Comparison of ENCODE assay signal across 1 cellular context in the genomic region with DNA sequence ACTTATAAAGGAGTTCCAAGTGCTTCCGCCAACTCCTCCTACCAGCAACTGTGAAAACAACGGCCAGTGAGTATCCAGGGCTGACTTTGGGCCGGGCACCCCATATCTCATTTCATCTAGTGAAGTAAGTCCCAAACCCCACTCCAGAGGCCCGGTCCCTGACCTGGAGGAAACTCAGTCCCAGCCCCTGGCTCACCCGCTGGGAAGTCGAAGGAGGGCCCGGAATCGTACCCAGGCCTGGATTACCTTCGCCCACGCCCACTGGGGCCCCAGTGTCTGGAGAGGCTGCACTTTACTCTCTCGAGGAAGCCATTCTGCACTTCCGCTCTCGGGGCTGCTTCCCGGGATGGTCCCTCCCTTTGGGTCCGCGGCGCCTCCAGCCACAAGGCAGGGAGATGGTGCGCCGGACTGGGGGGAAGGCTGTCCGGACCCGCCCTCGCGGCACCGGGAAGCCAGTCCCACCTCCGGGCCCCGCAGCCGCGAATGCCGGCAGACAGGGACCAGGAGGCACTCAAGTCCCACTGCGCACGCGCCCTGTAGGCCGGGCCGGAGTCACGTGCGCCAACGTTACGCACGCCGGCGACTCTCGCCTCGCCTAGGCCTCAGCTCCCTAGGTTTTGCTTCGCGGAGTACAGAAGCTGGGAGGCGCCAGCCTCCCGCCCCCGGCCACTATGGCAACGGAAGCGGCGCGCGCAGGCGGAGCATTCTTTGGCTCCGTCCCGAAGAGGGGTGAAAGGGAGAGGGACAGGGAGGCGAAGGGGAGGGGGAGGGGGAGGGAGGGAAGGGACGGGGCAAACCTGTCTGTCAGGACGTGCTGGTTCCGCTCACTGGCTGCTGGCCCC.
A peak's percentile ranks its signal among the peaks of the same experiment; 100 is the strongest.
TF ChIP-seq lines count a peak whose summit lies in the region.

A gene with protein sequence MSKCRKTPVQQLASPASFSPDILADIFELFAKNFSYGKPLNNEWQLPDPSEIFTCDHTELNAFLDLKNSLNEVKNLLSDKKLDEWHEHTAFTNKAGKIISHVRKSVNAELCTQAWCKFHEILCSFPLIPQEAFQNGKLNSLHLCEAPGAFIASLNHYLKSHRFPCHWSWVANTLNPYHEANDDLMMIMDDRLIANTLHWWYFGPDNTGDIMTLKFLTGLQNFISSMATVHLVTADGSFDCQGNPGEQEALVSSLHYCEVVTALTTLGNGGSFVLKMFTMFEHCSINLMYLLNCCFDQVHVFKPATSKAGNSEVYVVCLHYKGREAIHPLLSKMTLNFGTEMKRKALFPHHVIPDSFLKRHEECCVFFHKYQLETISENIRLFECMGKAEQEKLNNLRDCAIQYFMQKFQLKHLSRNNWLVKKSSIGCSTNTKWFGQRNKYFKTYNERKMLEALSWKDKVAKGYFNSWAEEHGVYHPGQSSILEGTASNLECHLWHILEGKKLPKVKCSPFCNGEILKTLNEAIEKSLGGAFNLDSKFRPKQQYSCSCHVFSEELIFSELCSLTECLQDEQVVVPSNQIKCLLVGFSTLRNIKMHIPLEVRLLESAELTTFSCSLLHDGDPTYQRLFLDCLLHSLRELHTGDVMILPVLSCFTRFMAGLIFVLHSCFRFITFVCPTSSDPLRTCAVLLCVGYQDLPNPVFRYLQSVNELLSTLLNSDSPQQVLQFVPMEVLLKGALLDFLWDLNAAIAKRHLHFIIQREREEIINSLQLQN (minus strand): TSS at position 513 of the 842 bp plus-strand sequence. CDS start 3,482 bp downstream, outside the sequence.

TF ChIP-seq in K562, 482 proteins besides CTCF, POLR2A, EP300 and RAD21 (continued from another document):
- TF ChIP-seq, protein P1, sequence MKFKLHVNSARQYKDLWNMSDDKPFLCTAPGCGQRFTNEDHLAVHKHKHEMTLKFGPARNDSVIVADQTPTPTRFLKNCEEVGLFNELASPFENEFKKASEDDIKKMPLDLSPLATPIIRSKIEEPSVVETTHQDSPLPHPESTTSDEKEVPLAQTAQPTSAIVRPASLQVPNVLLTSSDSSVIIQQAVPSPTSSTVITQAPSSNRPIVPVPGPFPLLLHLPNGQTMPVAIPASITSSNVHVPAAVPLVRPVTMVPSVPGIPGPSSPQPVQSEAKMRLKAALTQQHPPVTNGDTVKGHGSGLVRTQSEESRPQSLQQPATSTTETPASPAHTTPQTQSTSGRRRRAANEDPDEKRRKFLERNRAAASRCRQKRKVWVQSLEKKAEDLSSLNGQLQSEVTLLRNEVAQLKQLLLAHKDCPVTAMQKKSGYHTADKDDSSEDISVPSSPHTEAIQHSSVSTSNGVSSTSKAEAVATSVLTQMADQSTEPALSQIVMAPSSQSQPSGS (CRISPR knock-in tag; IDR thresholded peaks at IDR 0.05), result no peak
- TF ChIP-seq PYGO2 (tag; IDR thresholded peaks at IDR 0.05), result no peak
- TF ChIP-seq FOXO4 (CRISPR knock-in tag; IDR thresholded peaks at IDR 0.05), result no peak
- no peak for TF ChIP-seq PTBP1 (IDR thresholded peaks at IDR 0.05; ENCODE audit: low read depth, low read length)
- TF ChIP-seq EGR1 (conservative IDR thresholded peaks at IDR 0.05), result peak; percentile 72
- peak; percentile 65 for TF ChIP-seq MEIS2 (IDR thresholded peaks at IDR 0.05; ENCODE audit: partially characterized antibody)
- no peak for TF ChIP-seq TCF7 (IDR thresholded peaks at IDR 0.05; ENCODE audit: borderline replicate concordance)
- peak; percentile 83 for TF ChIP-seq ETV5 (CRISPR knock-in tag; IDR thresholded peaks at IDR 0.05; ENCODE audit: low read depth)
- peak; percentile 18; the same call in 1 of the 2 replicates for TF ChIP-seq ZNF431 (CRISPR knock-in tag; IDR thresholded peaks at IDR 0.05)
- TF ChIP-seq KLF10 (CRISPR knock-in tag; IDR thresholded peaks at IDR 0.05), result no peak
- TF ChIP-seq GABPB1 (CRISPR knock-in tag; IDR thresholded peaks at IDR 0.05), result peak; percentile 79
- no peak; the same call in 1 of the 2 replicates for TF ChIP-seq FOXJ2 (tag; IDR thresholded peaks at IDR 0.05)
- no peak for TF ChIP-seq ZBTB8A (IDR thresholded peaks at IDR 0.05; ENCODE audit: partially characterized antibody)
- no peak for TF ChIP-seq RERE (CRISPR knock-in tag; IDR thresholded peaks at IDR 0.05; ENCODE audit: borderline replicate concordance)
- TF ChIP-seq MEF2A (IDR thresholded peaks at IDR 0.05; ENCODE audit: control insufficient read depth, low read depth, low read length), result no peak
- TF ChIP-seq, protein P2, sequence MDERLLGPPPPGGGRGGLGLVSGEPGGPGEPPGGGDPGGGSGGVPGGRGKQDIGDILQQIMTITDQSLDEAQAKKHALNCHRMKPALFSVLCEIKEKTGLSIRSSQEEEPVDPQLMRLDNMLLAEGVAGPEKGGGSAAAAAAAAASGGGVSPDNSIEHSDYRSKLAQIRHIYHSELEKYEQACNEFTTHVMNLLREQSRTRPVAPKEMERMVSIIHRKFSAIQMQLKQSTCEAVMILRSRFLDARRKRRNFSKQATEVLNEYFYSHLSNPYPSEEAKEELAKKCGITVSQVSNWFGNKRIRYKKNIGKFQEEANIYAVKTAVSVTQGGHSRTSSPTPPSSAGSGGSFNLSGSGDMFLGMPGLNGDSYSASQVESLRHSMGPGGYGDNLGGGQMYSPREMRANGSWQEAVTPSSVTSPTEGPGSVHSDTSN (CRISPR knock-in tag; IDR thresholded peaks at IDR 0.05; ENCODE audit: low read depth), result no peak
- TF ChIP-seq, protein P2 (tag; conservative IDR thresholded peaks at IDR 0.05; ENCODE audit: low read depth), result no peak
- TF ChIP-seq ZNF239 (CRISPR knock-in tag; IDR thresholded peaks at IDR 0.05), result no peak
- TF ChIP-seq, protein P3, sequence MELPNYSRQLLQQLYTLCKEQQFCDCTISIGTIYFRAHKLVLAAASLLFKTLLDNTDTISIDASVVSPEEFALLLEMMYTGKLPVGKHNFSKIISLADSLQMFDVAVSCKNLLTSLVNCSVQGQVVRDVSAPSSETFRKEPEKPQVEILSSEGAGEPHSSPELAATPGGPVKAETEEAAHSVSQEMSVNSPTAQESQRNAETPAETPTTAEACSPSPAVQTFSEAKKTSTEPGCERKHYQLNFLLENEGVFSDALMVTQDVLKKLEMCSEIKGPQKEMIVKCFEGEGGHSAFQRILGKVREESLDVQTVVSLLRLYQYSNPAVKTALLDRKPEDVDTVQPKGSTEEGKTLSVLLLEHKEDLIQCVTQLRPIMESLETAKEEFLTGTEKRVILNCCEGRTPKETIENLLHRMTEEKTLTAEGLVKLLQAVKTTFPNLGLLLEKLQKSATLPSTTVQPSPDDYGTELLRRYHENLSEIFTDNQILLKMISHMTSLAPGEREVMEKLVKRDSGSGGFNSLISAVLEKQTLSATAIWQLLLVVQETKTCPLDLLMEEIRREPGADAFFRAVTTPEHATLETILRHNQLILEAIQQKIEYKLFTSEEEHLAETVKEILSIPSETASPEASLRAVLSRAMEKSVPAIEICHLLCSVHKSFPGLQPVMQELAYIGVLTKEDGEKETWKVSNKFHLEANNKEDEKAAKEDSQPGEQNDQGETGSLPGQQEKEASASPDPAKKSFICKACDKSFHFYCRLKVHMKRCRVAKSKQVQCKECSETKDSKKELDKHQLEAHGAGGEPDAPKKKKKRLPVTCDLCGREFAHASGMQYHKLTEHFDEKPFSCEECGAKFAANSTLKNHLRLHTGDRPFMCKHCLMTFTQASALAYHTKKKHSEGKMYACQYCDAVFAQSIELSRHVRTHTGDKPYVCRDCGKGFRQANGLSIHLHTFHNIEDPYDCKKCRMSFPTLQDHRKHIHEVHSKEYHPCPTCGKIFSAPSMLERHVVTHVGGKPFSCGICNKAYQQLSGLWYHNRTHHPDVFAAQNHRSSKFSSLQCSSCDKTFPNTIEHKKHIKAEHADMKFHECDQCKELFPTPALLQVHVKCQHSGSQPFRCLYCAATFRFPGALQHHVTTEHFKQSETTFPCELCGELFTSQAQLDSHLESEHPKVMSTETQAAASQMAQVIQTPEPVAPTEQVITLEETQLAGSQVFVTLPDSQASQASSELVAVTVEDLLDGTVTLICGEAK (IDR thresholded peaks at IDR 0.05), result peak; percentile 68
- TF ChIP-seq, protein P3 (CRISPR knock-in tag; IDR thresholded peaks at IDR 0.05), result no peak
- no peak for TF ChIP-seq IRF1 (CRISPR knock-in tag; IDR thresholded peaks at IDR 0.05; ENCODE audit: borderline replicate concordance)
- no peak for TF ChIP-seq BCOR (IDR thresholded peaks at IDR 0.05)
- peak; percentile 72; the same call in 1 of the 2 replicates for TF ChIP-seq MTA3 (IDR thresholded peaks at IDR 0.05; ENCODE audit: borderline replicate concordance)
- peak; percentile 14 for TF ChIP-seq NFIC (IDR thresholded peaks at IDR 0.05)
- no peak for TF ChIP-seq ADNP (tag; IDR thresholded peaks at IDR 0.05)
- no peak for TF ChIP-seq ZSCAN32 (CRISPR knock-in tag; IDR thresholded peaks at IDR 0.05)
- TF ChIP-seq ZNF263 (CRISPR knock-in tag; IDR thresholded peaks at IDR 0.05; ENCODE audit: borderline replicate concordance), result no peak
